1 cellular context compared by ENCODE assay signal in the genomic region with DNA sequence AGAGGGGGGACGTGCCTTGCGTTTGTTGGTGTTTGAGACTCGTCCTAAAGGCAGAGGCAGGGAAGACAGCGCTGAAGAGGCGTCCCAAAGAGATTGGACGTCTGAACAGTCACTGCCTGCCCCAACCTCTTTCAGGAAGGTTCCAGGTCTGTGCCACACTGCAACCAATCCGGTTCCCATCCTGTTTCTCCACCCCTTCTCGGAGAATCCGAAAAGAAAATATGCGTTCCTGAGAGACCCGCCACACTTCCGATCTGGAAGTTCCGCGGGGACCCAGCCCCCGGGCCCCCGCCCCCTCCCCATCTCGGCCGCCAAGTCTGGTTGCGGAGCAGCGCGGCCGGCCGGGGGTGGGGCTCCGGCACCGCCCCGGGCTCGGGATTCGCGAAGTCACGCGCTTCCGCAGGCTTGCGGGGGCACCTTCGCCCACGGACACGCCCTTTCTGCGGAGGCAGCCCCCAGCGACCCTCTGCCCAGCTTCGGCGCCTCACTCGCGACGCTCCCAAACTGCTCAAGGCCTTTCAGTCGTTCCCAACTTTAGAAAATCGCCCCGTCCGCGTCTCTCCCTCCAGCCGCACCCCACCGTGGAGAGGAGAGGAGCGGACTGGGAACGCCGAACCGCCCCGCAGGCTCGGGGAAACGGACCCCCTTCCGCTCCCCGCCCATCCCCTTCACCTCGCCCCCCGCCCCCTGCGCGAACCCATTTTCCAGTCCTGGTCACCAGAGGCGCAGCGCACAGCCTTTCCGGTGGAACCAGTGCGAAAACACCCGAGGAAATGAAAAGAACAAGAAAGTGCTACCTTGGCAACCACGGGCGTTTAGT.
TF ChIP-seq lines count a peak whose summit lies in the region.

No MANE protein-coding gene starts in this region.

TF ChIP-seq in neural cell, 6 proteins besides CTCF, POLR2A, EP300 and RAD21 (continued from another document):
- no peak for TF ChIP-seq REST (IDR thresholded peaks at IDR 0.05; ENCODE audit: borderline replicate concordance)
- TF ChIP-seq MXI1 (conservative IDR thresholded peaks at IDR 0.05; ENCODE audit: poor library complexity, severe bottlenecking), result no peak
- no peak for TF ChIP-seq EZH2 (IDR thresholded peaks at IDR 0.05; ENCODE audit: borderline replicate concordance, insufficient read depth, low read length, poor library complexity, severe bottlenecking)
- no peak for TF ChIP-seq SMC3 (conservative IDR thresholded peaks at IDR 0.05; ENCODE audit: poor library complexity)
- TF ChIP-seq TAF1 (IDR thresholded peaks at IDR 0.05; ENCODE audit: low read depth), result no peak
TF ChIP-seq in neural cell: peak in this region for 1.
